Comparison of ENCODE assay signal across 8 cellular contexts in genomic region chr15:81312790-81313543, GRCh38. TPM values are rescaled to one million over a fixed set of nuclear protein-coding genes. Genes with fewer than 3 reads are reported as not detected.
DNase-seq lines count a peak whose midpoint lies in the region; ATAC-seq, FAIRE-seq and TF ChIP-seq lines count a peak whose summit lies in the region.

No MANE protein-coding gene starts in this region.

- no peak for TF ChIP-seq CTCF in RWPE1 (conservative IDR thresholded peaks at IDR 0.05; ENCODE audit: low read depth)
- TF ChIP-seq CTCF in gastrocnemius medialis (IDR thresholded peaks at IDR 0.05 in 4 of 5, conservative IDR thresholded peaks at IDR 0.05 in 1 of 5), result no peak
- no peak for TF ChIP-seq CTCF in D721Med (IDR thresholded peaks at IDR 0.05; ENCODE audit: insufficient read depth, missing control alignments)

- CTCF ChIA-PET in RWPE1 (lab: Yijun Ruan, JAX), result interaction anchor here (0.6 kb wide), 1 partner anchor 838 kb away, joined by 3 read pairs; no protein-coding TSS in a partner anchor

- peak; percentile 95 to 97 for ATAC-seq in gastrocnemius medialis

- intact Hi-C loops in gastrocnemius medialis (cut with DNase I; ENCODE audit: low total_unique reads), result no loop called here

- H3K36me3 ChIP-seq in gastrocnemius medialis, result no peaks in the 10 kb centered on the region

- in situ Hi-C loops in gastrocnemius medialis (cut with MboI; ENCODE audit: low sequenced_read_pairs in 4 of 4), result no loop called here

- no peak for TF ChIP-seq POLR2A in gastrocnemius medialis (IDR thresholded peaks at IDR 0.05)

- FAIRE-seq in D721Med (lab: Jason Lieb, UNC), result no peak

- H3K4me1 ChIP-seq in gastrocnemius medialis, result peaks cover 0 to 4% of the 10 kb centered on the region in 2 donors

- no peaks in the 10 kb centered on the region for H3K9me3 ChIP-seq in gastrocnemius medialis

- H3K4me3 ChIP-seq in gastrocnemius medialis, result no peak overlapping the region

- H3K27ac ChIP-seq in RWPE1 (peak overlapping the region; percentile 91), gastrocnemius medialis (peak overlapping the region; percentile 20 to 43 (median 40))

- no peaks in the 10 kb centered on the region for H3K27me3 ChIP-seq in gastrocnemius medialis

- peak; percentile 98 for DNase-seq in EL
- DNase-seq in RWPE1 (ENCODE audit: low spot score), result peak; percentile 95
- peak; percentile 92 for DNase-seq in fibroblast of the conjunctiva (ENCODE audit: low read depth)
- peak; percentile 68 to 80 for DNase-seq in gastrocnemius medialis
- DNase-seq in D721Med (ENCODE audit: insufficient read length, low spot score), result no peak
- no peak for DNase-seq in SKM-1 (lab: John Stamatoyannopoulos, UW; ENCODE audit: unreplicated experiment)
- no peak for DNase-seq in COLO668 (lab: John Stamatoyannopoulos, UW; ENCODE audit: unreplicated experiment)
- no peak for DNase-seq in activated CD8-positive, alpha-beta memory T cell treated with anti-CD3 and anti-CD28 coated beads for 24 hours

- POLR2A ChIA-PET in RWPE1 (lab: Yijun Ruan, JAX; ENCODE audit: low non-redundant PET), result interaction anchor here (1.0 kb wide), 1 partner anchor 11 kb away, joined by 3 read pairs; the partner anchor contains the start of gene STARD5

RNA-seq across cellular contexts. Expression of gene STARD5, which starts 11.0 kb away (rescaled TPM):
- total RNA-seq in gastrocnemius medialis, result 1 to 10 TPM in 1 of 4 donors, under 1 TPM in 3; 0.36 to 1.7 (median 0.63) TPM

Comparison
In these comparisons a context has a peak if more than half of its experiments do, and no peak if none do; other contexts are left out.
1. DNase-seq: peak in EL (single experiment), RWPE1 (single experiment), fibroblast of the conjunctiva (single experiment) and gastrocnemius medialis (2 of 2); none in D721Med (single experiment), SKM-1 (single experiment), COLO668 (single experiment) and activated CD8-positive, alpha-beta memory T cell treated with anti-CD3 and anti-CD28 coated beads for 24 hours (single experiment).